8 cellular contexts compared by ENCODE assay signal in genomic region chr7:30800785-30801252, GRCh38. TPM values are rescaled to one million over a fixed set of nuclear protein-coding genes. Genes with fewer than 3 reads are reported as not detected.
DNase-seq lines count a peak whose midpoint lies in the region; ATAC-seq and TF ChIP-seq lines count a peak whose summit lies in the region.

No MANE protein-coding gene starts in this region.

- peak; percentile 86 for DNase-seq in Ammon's horn (ENCODE audit: low spot score)
- peak; percentile 76 for DNase-seq in GM13976 (ENCODE audit: low spot score)
- peak; percentile 55 for DNase-seq in NCI-H510A treated with DMSO at 0.1 percent for 48 hours (lab: John Stamatoyannopoulos, UW)
- no peak for DNase-seq in activated T-cell treated with anti-CD3 and anti-CD28 coated beads, Interleukin-2, amount 50 U/mL, for 4 hours
- DNase-seq in glutamatergic neuron: peak; percentile 38
- peak; percentile 84 for DNase-seq in pons (ENCODE audit: low spot score)

- H3K27me3 Mint-ChIP-seq in activated T-cell treated with anti-CD3 and anti-CD28 coated beads, Interleukin-2, amount 50 U/mL, for 4 hours (ENCODE audit: low read depth): no peaks in the 10 kb centered on the region
- peaks cover 2% of the 10 kb centered on the region for H3K27me3 Mint-ChIP-seq in glutamatergic neuron (ENCODE audit: unreplicated experiment)

- no peaks in the 10 kb centered on the region for H3K9me3 Mint-ChIP-seq in activated T-cell treated with anti-CD3 and anti-CD28 coated beads, Interleukin-2, amount 50 U/mL, for 4 hours
- no peaks in the 10 kb centered on the region for H3K9me3 Mint-ChIP-seq in glutamatergic neuron (ENCODE audit: unreplicated experiment)

- ATAC-seq in HG03175 (IDR thresholded peaks at IDR 0.05; ENCODE audit: unreplicated experiment) (peak; percentile 35), GM21619 (IDR thresholded peaks at IDR 0.05; ENCODE audit: unreplicated experiment) (no peak)
- ATAC-seq in activated T-cell treated with anti-CD3 and anti-CD28 coated beads, Interleukin-2, amount 50 U/mL, for 4 hours: peak; percentile 37 to 41

- in situ Hi-C loops in GM13976 (cut with MboI; ENCODE audit: low sequenced_read_pairs, unreplicated experiment): loop anchor here (10.0 kb wide), 1 partner anchor 324 kb away; no protein-coding TSS in a partner anchor

- H3K4me3 Mint-ChIP-seq in activated T-cell treated with anti-CD3 and anti-CD28 coated beads, Interleukin-2, amount 50 U/mL, for 4 hours: no peak overlapping the region
- no peak overlapping the region for H3K4me3 Mint-ChIP-seq in glutamatergic neuron (ENCODE audit: unreplicated experiment)

- no peaks in the 10 kb centered on the region for H3K4me1 Mint-ChIP-seq in activated T-cell treated with anti-CD3 and anti-CD28 coated beads, Interleukin-2, amount 50 U/mL, for 4 hours (ENCODE audit: low read depth)
- H3K4me1 Mint-ChIP-seq in glutamatergic neuron (ENCODE audit: low read depth, unreplicated experiment): no peaks in the 10 kb centered on the region

- H3K36me3 Mint-ChIP-seq in activated T-cell treated with anti-CD3 and anti-CD28 coated beads, Interleukin-2, amount 50 U/mL, for 4 hours (ENCODE audit: insufficient read depth): peaks cover 2% of the 10 kb centered on the region
- no peaks in the 10 kb centered on the region for H3K36me3 Mint-ChIP-seq in glutamatergic neuron (ENCODE audit: unreplicated experiment)

- TF ChIP-seq CTCF in GM13976 (IDR thresholded peaks at IDR 0.05; ENCODE audit: borderline replicate concordance, control extremely low read depth, extremely low read depth, insufficient read depth, missing control alignments) (peak; percentile 75), glutamatergic neuron (IDR thresholded peaks at IDR 0.05; ENCODE audit: partially characterized antibody, unreplicated experiment) (peak; percentile 53)

- H3K27ac Mint-ChIP-seq in glutamatergic neuron (ENCODE audit: unreplicated experiment): no peak overlapping the region

RNA-seq across cellular contexts. Expression of gene MINDY4, which starts 29.6 kb away (rescaled TPM):
- total RNA-seq in activated T-cell treated with anti-CD3 and anti-CD28 coated beads, Interleukin-2, amount 50 U/mL, for 4 hours: 1 to 10 TPM; 1.6 to 2.1 (median 1.7) TPM
- 2.3 TPM for total RNA-seq in glutamatergic neuron (ENCODE audit: unreplicated experiment)

RNA-seq across cellular contexts. Expression of gene INMT, which starts 48.9 kb away (rescaled TPM):
- total RNA-seq in activated T-cell treated with anti-CD3 and anti-CD28 coated beads, Interleukin-2, amount 50 U/mL, for 4 hours: under 1 TPM; 0.08 to 0.25 (median 0.14) TPM
- total RNA-seq in glutamatergic neuron (ENCODE audit: unreplicated experiment): 1.7 TPM
